In the genomic region with DNA sequence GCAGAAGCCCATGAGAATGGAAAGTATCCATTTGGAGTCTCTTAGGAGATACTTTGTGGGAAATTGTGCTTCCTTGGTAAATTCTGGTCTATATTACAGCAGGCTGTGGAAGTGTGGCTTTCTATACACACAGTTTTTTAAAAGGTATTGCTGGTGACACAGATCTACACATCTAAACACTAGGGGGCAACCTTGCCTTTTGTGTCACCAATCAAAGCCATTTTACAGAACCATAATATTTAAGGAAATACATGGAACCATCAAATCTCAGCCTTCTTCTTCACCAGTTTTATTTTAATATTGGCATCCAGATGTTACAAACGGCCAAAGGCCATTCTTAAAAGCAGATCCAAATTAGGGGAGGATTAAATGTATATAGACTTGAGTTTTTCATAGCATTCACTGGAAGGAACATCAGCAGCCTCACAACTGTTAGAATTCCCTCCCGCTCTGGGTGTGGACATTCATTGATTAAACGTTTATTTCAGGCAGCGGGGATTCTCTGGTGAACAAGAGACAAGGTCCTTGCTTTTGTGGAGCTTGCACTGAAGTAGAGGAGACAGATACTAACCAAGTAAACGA, we compare ENCODE assay signal across 8 cellular contexts.
DNase-seq lines count a peak whose midpoint lies in the region; ATAC-seq and TF ChIP-seq lines count a peak whose summit lies in the region.

No MANE protein-coding gene starts in this region.

- H3K9me3 ChIP-seq in A673 (ENCODE audit: low read depth, low read length, poor library complexity, severe bottlenecking) = no peaks in the 10 kb centered on the region

- peak overlapping the region; percentile 54 to 89 (median 87) for H3K27ac Mint-ChIP-seq in brain
- H3K27ac Mint-ChIP-seq in immature natural killer cell = no peak overlapping the region
- no peak overlapping the region for H3K27ac Mint-ChIP-seq in stimulated activated naive B cell treated with anti-CD40 and anti-IgM and Interleukin-4, amounts not matched to agents 10 μg/mL and 1 μg/mL and 100 μg/mL, for 72 hours

- no peak overlapping the region for H3K27ac ChIP-seq in A673 (ENCODE audit: low read depth, low read length, poor library complexity, severe bottlenecking)

- intact Hi-C loops in A673 (cut with micrococcal nuclease; ENCODE audit: unreplicated experiment) = loop anchor here (1.0 to 2.0 kb wide), 4 partner anchors 206 to 413 kb away; a partner anchor contains a TSS

- H3K9me3 Mint-ChIP-seq in brain = no peaks in the 10 kb centered on the region
- H3K9me3 Mint-ChIP-seq in immature natural killer cell = no peaks in the 10 kb centered on the region
- H3K9me3 Mint-ChIP-seq in stimulated activated naive B cell treated with anti-CD40 and anti-IgM and Interleukin-4, amounts not matched to agents 10 μg/mL and 1 μg/mL and 100 μg/mL, for 72 hours = no peaks in the 10 kb centered on the region

- no peaks in the 10 kb centered on the region for H3K4me1 ChIP-seq in A673 (ENCODE audit: insufficient read depth, low read length, poor library complexity, severe bottlenecking)

- no peaks in the 10 kb centered on the region for H3K36me3 Mint-ChIP-seq in brain
- no peaks in the 10 kb centered on the region for H3K36me3 Mint-ChIP-seq in immature natural killer cell
- no peaks in the 10 kb centered on the region for H3K36me3 Mint-ChIP-seq in stimulated activated naive B cell treated with anti-CD40 and anti-IgM and Interleukin-4, amounts not matched to agents 10 μg/mL and 1 μg/mL and 100 μg/mL, for 72 hours

- peaks cover 74% of the 10 kb centered on the region for H3K4me1 Mint-ChIP-seq in brain
- no peaks in the 10 kb centered on the region for H3K4me1 Mint-ChIP-seq in immature natural killer cell
- H3K4me1 Mint-ChIP-seq in stimulated activated naive B cell treated with anti-CD40 and anti-IgM and Interleukin-4, amounts not matched to agents 10 μg/mL and 1 μg/mL and 100 μg/mL, for 72 hours = peaks cover 10 to 12% of the 10 kb centered on the region in 2 donors

- CTCF ChIA-PET in A673 (lab: Charles Lee) = interaction anchor here (1.2 to 1.9 kb wide), 2 partner anchors 206 to 297 kb away, joined by 6 to 10 read pairs; no protein-coding TSS in a partner anchor

- H3K36me3 ChIP-seq in A673 (ENCODE audit: insufficient read depth, low read length, poor library complexity, severe bottlenecking) = no peaks in the 10 kb centered on the region

- peak; percentile 76 for TF ChIP-seq CTCF in A673 (conservative IDR thresholded peaks at IDR 0.05; ENCODE audit: low read depth, low read length)
- TF ChIP-seq CTCF in brain (conservative IDR thresholded peaks at IDR 0.05) = peak; percentile 86 to 94

- POLR2A ChIA-PET in A673 (lab: Charles Lee; ENCODE audit: low non-redundant PET) = no interaction called here

- DNase-seq in A673 (ENCODE audit: low spot score) = peak; percentile 68
- DNase-seq in G401 (ENCODE audit: low spot score) = peak; percentile 77
- DNase-seq in HUDEP-2 (lab: John Stamatoyannopoulos, UW; ENCODE audit: unreplicated experiment in 76 of 76) = peak in 43 of 76 experiments; percentile 4 to 75 (median 45)
- peak; percentile 17 for DNase-seq in OCI-M2 (lab: John Stamatoyannopoulos, UW; ENCODE audit: unreplicated experiment)
- DNase-seq in immature natural killer cell = peak; percentile 42 to 63 (median 61)
- no peak for DNase-seq in stimulated activated naive B cell treated with anti-CD40 and anti-IgM and Interleukin-4, amounts not matched to agents 10 μg/mL and 1 μg/mL and 100 μg/mL, for 72 hours

- peak; percentile 63 to 74 for ATAC-seq in stimulated activated naive B cell treated with anti-CD40 and anti-IgM and Interleukin-4, amounts not matched to agents 10 μg/mL and 1 μg/mL and 100 μg/mL, for 72 hours (replicated peaks)
- no peak for ATAC-seq in GM21515 (IDR thresholded peaks at IDR 0.05; ENCODE audit: unreplicated experiment)

- no peaks in the 10 kb centered on the region for H3K27me3 ChIP-seq in A673 (replicated peaks; ENCODE audit: insufficient read depth, low read depth, low read length, poor library complexity)

- no TSS peak for BruUV-seq in A673 (replicated peaks; lab: Mats Ljungman, UMichigan)

- H3K4me3 Mint-ChIP-seq in brain (no peak overlapping the region), immature natural killer cell (no peak overlapping the region)
- H3K4me3 Mint-ChIP-seq in stimulated activated naive B cell treated with anti-CD40 and anti-IgM and Interleukin-4, amounts not matched to agents 10 μg/mL and 1 μg/mL and 100 μg/mL, for 72 hours = no peak overlapping the region

- H3K27me3 Mint-ChIP-seq in brain (no peaks in the 10 kb centered on the region), immature natural killer cell (ENCODE audit: low read depth in 3 of 3) (peaks cover 0 to 3% (median 2%) of the 10 kb centered on the region in 3 donors)
- peaks cover 0 to 6% of the 10 kb centered on the region in 2 donors for H3K27me3 Mint-ChIP-seq in stimulated activated naive B cell treated with anti-CD40 and anti-IgM and Interleukin-4, amounts not matched to agents 10 μg/mL and 1 μg/mL and 100 μg/mL, for 72 hours

- no peak overlapping the region for H3K4me3 ChIP-seq in A673 (ENCODE audit: low read depth, low read length, poor library complexity, severe bottlenecking)

- in situ Hi-C loops in G401 (cut with HindIII; ENCODE audit: low sequenced_read_pairs) = no loop called here

Comparison
In these comparisons a context has a peak if more than half of its experiments do, and no peak if none do; other contexts are left out.
1. H3K27ac Mint-ChIP-seq: peak in brain (5 of 5); none in immature natural killer cell (0 of 6) and stimulated activated naive B cell treated with anti-CD40 and anti-IgM and Interleukin-4, amounts not matched to agents 10 μg/mL and 1 μg/mL and 100 μg/mL, for 72 hours (single experiment).